ENCODE assay signal across 1 cellular context in the genomic region with DNA sequence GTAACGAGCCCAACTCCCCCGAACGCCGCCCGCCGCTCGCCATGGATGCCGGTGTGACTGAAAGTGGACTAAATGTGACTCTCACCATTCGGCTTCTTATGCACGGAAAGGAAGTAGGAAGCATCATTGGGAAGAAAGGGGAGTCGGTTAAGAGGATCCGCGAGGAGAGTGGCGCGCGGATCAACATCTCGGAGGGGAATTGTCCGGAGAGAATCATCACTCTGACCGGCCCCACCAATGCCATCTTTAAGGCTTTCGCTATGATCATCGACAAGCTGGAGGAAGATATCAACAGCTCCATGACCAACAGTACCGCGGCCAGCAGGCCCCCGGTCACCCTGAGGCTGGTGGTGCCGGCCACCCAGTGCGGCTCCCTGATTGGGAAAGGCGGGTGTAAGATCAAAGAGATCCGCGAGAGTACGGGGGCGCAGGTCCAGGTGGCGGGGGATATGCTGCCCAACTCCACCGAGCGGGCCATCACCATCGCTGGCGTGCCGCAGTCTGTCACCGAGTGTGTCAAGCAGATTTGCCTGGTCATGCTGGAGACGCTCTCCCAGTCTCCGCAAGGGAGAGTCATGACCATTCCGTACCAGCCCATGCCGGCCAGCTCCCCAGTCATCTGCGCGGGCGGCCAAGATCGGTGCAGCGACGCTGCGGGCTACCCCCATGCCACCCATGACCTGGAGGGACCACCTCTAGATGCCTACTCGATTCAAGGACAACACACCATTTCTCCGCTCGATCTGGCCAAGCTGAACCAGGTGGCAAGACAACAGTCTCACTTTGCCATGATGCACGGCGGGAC.
A peak's percentile ranks its signal among the peaks of the same experiment; 100 is the strongest.
TF ChIP-seq lines count a peak whose summit lies in the region.

No MANE protein-coding gene starts in this region.

TF ChIP-seq in WTC11, 78 proteins besides CTCF, POLR2A, EP300 and RAD21 (continued from another document and continues in another):
- TF ChIP-seq, protein P1, sequence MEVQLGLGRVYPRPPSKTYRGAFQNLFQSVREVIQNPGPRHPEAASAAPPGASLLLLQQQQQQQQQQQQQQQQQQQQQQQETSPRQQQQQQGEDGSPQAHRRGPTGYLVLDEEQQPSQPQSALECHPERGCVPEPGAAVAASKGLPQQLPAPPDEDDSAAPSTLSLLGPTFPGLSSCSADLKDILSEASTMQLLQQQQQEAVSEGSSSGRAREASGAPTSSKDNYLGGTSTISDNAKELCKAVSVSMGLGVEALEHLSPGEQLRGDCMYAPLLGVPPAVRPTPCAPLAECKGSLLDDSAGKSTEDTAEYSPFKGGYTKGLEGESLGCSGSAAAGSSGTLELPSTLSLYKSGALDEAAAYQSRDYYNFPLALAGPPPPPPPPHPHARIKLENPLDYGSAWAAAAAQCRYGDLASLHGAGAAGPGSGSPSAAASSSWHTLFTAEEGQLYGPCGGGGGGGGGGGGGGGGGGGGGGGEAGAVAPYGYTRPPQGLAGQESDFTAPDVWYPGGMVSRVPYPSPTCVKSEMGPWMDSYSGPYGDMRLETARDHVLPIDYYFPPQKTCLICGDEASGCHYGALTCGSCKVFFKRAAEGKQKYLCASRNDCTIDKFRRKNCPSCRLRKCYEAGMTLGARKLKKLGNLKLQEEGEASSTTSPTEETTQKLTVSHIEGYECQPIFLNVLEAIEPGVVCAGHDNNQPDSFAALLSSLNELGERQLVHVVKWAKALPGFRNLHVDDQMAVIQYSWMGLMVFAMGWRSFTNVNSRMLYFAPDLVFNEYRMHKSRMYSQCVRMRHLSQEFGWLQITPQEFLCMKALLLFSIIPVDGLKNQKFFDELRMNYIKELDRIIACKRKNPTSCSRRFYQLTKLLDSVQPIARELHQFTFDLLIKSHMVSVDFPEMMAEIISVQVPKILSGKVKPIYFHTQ (CRISPR knock-in tag; IDR thresholded peaks at IDR 0.05), result peak; percentile 41; the same call in 1 of the 2 replicates
- peak; percentile 73; the same call in 1 of the 2 replicates for TF ChIP-seq JUN (CRISPR knock-in tag; IDR thresholded peaks at IDR 0.05)
- TF ChIP-seq, protein P2, sequence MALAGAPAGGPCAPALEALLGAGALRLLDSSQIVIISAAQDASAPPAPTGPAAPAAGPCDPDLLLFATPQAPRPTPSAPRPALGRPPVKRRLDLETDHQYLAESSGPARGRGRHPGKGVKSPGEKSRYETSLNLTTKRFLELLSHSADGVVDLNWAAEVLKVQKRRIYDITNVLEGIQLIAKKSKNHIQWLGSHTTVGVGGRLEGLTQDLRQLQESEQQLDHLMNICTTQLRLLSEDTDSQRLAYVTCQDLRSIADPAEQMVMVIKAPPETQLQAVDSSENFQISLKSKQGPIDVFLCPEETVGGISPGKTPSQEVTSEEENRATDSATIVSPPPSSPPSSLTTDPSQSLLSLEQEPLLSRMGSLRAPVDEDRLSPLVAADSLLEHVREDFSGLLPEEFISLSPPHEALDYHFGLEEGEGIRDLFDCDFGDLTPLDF (CRISPR knock-in tag; IDR thresholded peaks at IDR 0.05), result no peak
- TF ChIP-seq NFE2L1 (CRISPR knock-in tag; IDR thresholded peaks at IDR 0.05), result peak; percentile 81; the same call in 1 of the 2 replicates
- TF ChIP-seq, protein P3, sequence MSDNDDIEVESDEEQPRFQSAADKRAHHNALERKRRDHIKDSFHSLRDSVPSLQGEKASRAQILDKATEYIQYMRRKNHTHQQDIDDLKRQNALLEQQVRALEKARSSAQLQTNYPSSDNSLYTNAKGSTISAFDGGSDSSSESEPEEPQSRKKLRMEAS (CRISPR knock-in tag; IDR thresholded peaks at IDR 0.05), result peak; percentile 42; the same call in 1 of the 2 replicates
- TF ChIP-seq, protein P4, sequence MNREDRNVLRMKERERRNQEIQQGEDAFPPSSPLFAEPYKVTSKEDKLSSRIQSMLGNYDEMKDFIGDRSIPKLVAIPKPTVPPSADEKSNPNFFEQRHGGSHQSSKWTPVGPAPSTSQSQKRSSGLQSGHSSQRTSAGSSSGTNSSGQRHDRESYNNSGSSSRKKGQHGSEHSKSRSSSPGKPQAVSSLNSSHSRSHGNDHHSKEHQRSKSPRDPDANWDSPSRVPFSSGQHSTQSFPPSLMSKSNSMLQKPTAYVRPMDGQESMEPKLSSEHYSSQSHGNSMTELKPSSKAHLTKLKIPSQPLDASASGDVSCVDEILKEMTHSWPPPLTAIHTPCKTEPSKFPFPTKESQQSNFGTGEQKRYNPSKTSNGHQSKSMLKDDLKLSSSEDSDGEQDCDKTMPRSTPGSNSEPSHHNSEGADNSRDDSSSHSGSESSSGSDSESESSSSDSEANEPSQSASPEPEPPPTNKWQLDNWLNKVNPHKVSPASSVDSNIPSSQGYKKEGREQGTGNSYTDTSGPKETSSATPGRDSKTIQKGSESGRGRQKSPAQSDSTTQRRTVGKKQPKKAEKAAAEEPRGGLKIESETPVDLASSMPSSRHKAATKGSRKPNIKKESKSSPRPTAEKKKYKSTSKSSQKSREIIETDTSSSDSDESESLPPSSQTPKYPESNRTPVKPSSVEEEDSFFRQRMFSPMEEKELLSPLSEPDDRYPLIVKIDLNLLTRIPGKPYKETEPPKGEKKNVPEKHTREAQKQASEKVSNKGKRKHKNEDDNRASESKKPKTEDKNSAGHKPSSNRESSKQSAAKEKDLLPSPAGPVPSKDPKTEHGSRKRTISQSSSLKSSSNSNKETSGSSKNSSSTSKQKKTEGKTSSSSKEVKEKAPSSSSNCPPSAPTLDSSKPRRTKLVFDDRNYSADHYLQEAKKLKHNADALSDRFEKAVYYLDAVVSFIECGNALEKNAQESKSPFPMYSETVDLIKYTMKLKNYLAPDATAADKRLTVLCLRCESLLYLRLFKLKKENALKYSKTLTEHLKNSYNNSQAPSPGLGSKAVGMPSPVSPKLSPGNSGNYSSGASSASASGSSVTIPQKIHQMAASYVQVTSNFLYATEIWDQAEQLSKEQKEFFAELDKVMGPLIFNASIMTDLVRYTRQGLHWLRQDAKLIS (CRISPR knock-in tag; IDR thresholded peaks at IDR 0.05; ENCODE audit: borderline replicate concordance), result 0 out of 2 replicates have a peak, but pooled peaks have one; percentile 29
- no peak for TF ChIP-seq JAZF1 (CRISPR knock-in tag; IDR thresholded peaks at IDR 0.05)
- TF ChIP-seq CBFB (CRISPR knock-in tag; IDR thresholded peaks at IDR 0.05; ENCODE audit: low read depth), result 0 out of 2 replicates have a peak, but pooled peaks have one; percentile 31
- TF ChIP-seq ZNF671 (CRISPR knock-in tag; IDR thresholded peaks at IDR 0.05), result no peak
- TF ChIP-seq, protein P5, sequence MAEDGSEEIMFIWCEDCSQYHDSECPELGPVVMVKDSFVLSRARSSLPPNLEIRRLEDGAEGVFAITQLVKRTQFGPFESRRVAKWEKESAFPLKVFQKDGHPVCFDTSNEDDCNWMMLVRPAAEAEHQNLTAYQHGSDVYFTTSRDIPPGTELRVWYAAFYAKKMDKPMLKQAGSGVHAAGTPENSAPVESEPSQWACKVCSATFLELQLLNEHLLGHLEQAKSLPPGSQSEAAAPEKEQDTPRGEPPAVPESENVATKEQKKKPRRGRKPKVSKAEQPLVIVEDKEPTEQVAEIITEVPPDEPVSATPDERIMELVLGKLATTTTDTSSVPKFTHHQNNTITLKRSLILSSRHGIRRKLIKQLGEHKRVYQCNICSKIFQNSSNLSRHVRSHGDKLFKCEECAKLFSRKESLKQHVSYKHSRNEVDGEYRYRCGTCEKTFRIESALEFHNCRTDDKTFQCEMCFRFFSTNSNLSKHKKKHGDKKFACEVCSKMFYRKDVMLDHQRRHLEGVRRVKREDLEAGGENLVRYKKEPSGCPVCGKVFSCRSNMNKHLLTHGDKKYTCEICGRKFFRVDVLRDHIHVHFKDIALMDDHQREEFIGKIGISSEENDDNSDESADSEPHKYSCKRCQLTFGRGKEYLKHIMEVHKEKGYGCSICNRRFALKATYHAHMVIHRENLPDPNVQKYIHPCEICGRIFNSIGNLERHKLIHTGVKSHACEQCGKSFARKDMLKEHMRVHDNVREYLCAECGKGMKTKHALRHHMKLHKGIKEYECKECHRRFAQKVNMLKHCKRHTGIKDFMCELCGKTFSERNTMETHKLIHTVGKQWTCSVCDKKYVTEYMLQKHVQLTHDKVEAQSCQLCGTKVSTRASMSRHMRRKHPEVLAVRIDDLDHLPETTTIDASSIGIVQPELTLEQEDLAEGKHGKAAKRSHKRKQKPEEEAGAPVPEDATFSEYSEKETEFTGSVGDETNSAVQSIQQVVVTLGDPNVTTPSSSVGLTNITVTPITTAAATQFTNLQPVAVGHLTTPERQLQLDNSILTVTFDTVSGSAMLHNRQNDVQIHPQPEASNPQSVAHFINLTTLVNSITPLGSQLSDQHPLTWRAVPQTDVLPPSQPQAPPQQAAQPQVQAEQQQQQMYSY (CRISPR knock-in tag; IDR thresholded peaks at IDR 0.05), result no peak
- TF ChIP-seq, protein P6, sequence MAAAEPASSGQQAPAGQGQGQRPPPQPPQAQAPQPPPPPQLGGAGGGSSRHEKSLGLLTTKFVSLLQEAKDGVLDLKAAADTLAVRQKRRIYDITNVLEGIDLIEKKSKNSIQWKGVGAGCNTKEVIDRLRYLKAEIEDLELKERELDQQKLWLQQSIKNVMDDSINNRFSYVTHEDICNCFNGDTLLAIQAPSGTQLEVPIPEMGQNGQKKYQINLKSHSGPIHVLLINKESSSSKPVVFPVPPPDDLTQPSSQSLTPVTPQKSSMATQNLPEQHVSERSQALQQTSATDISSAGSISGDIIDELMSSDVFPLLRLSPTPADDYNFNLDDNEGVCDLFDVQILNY (CRISPR knock-in tag; IDR thresholded peaks at IDR 0.05), result peak; percentile 6; the same call in 1 of the 2 replicates
- TF ChIP-seq, protein P7, sequence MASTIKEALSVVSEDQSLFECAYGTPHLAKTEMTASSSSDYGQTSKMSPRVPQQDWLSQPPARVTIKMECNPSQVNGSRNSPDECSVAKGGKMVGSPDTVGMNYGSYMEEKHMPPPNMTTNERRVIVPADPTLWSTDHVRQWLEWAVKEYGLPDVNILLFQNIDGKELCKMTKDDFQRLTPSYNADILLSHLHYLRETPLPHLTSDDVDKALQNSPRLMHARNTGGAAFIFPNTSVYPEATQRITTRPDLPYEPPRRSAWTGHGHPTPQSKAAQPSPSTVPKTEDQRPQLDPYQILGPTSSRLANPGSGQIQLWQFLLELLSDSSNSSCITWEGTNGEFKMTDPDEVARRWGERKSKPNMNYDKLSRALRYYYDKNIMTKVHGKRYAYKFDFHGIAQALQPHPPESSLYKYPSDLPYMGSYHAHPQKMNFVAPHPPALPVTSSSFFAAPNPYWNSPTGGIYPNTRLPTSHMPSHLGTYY (CRISPR knock-in tag; IDR thresholded peaks at IDR 0.05), result no peak
- 0 out of 2 replicates have a peak, but pooled peaks have one; percentile 53 for TF ChIP-seq IRF2 (CRISPR knock-in tag; IDR thresholded peaks at IDR 0.05; ENCODE audit: borderline replicate concordance, low read depth)
- no peak for TF ChIP-seq TEAD1 (CRISPR knock-in tag; IDR thresholded peaks at IDR 0.05)
- TF ChIP-seq, protein P8, sequence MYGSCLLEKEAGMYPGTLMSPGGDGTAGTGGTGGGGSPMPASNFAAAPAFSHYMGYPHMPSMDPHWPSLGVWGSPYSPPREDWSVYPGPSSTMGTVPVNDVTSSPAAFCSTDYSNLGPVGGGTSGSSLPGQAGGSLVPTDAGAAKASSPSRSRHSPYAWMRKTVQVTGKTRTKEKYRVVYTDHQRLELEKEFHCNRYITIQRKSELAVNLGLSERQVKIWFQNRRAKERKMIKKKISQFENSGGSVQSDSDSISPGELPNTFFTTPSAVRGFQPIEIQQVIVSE (CRISPR knock-in tag; IDR thresholded peaks at IDR 0.05; ENCODE audit: borderline replicate concordance), result no peak
- TF ChIP-seq, protein P9, sequence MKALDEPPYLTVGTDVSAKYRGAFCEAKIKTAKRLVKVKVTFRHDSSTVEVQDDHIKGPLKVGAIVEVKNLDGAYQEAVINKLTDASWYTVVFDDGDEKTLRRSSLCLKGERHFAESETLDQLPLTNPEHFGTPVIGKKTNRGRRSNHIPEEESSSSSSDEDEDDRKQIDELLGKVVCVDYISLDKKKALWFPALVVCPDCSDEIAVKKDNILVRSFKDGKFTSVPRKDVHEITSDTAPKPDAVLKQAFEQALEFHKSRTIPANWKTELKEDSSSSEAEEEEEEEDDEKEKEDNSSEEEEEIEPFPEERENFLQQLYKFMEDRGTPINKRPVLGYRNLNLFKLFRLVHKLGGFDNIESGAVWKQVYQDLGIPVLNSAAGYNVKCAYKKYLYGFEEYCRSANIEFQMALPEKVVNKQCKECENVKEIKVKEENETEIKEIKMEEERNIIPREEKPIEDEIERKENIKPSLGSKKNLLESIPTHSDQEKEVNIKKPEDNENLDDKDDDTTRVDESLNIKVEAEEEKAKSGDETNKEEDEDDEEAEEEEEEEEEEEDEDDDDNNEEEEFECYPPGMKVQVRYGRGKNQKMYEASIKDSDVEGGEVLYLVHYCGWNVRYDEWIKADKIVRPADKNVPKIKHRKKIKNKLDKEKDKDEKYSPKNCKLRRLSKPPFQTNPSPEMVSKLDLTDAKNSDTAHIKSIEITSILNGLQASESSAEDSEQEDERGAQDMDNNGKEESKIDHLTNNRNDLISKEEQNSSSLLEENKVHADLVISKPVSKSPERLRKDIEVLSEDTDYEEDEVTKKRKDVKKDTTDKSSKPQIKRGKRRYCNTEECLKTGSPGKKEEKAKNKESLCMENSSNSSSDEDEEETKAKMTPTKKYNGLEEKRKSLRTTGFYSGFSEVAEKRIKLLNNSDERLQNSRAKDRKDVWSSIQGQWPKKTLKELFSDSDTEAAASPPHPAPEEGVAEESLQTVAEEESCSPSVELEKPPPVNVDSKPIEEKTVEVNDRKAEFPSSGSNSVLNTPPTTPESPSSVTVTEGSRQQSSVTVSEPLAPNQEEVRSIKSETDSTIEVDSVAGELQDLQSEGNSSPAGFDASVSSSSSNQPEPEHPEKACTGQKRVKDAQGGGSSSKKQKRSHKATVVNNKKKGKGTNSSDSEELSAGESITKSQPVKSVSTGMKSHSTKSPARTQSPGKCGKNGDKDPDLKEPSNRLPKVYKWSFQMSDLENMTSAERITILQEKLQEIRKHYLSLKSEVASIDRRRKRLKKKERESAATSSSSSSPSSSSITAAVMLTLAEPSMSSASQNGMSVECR (CRISPR knock-in tag; IDR thresholded peaks at IDR 0.05; ENCODE audit: borderline replicate concordance), result peak; percentile 63; the same call in 1 of the 2 replicates
- 0 out of 2 replicates have a peak, but pooled peaks have one; percentile 39 for TF ChIP-seq SP1 (CRISPR knock-in tag; conservative IDR thresholded peaks at IDR 0.05)
- TF ChIP-seq, protein P10, sequence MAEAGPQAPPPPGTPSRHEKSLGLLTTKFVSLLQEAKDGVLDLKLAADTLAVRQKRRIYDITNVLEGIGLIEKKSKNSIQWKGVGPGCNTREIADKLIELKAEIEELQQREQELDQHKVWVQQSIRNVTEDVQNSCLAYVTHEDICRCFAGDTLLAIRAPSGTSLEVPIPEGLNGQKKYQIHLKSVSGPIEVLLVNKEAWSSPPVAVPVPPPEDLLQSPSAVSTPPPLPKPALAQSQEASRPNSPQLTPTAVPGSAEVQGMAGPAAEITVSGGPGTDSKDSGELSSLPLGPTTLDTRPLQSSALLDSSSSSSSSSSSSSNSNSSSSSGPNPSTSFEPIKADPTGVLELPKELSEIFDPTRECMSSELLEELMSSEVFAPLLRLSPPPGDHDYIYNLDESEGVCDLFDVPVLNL (CRISPR knock-in tag; IDR thresholded peaks at IDR 0.05; ENCODE audit: borderline replicate concordance, low read depth), result no peak
- TF ChIP-seq HMGA2 (CRISPR knock-in tag; IDR thresholded peaks at IDR 0.05), result no peak
- TF ChIP-seq, protein P11, sequence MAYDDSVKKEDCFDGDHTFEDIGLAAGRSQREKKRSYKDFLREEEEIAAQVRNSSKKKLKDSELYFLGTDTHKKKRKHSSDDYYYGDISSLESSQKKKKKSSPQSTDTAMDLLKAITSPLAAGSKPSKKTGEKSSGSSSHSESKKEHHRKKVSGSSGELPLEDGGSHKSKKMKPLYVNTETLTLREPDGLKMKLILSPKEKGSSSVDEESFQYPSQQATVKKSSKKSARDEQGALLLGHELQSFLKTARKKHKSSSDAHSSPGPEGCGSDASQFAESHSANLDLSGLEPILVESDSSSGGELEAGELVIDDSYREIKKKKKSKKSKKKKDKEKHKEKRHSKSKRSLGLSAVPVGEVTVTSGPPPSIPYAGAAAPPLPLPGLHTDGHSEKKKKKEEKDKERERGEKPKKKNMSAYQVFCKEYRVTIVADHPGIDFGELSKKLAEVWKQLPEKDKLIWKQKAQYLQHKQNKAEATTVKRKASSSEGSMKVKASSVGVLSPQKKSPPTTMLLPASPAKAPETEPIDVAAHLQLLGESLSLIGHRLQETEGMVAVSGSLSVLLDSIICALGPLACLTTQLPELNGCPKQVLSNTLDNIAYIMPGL (CRISPR knock-in tag; IDR thresholded peaks at IDR 0.05), result peak; percentile 71; the same call in 1 of the 2 replicates
- no peak for TF ChIP-seq FOXK1 (CRISPR knock-in tag; IDR thresholded peaks at IDR 0.05)
- no peak for TF ChIP-seq NFATC4 (CRISPR knock-in tag; IDR thresholded peaks at IDR 0.05)
